Comparison of ENCODE assay signal across 14 cellular contexts in genomic region chr14:95134304-95134933, GRCh38. TPM values are rescaled to one million over a fixed set of nuclear protein-coding genes. Genes with fewer than 3 reads are reported as not detected.
DNase-seq lines count a peak whose midpoint lies in the region; ATAC-seq, FAIRE-seq and TF ChIP-seq lines count a peak whose summit lies in the region.
"Had no signal": no experiment of that assay in that cellular context is flagged by ENCODE, and none has a peak within 500 bp of the region (broad histone marks: within the 10 kb centered on the region; RNA-seq: fewer than 3 reads in every experiment).

No MANE protein-coding gene starts in this region.

- H3K4me3 Mint-ChIP-seq in CD14-positive monocyte: no peak overlapping the region

- FAIRE-seq in frontal cortex (lab: Jason Lieb, UNC): no peak
- FAIRE-seq: kidney, TTC549 had no signal

- peaks cover 8 to 13% (median 12%) of the 10 kb centered on the region in 7 donors for H3K9me3 Mint-ChIP-seq in CD14-positive monocyte

- TF ChIP-seq CTCF in CD14-positive monocyte (IDR thresholded peaks at IDR 0.05) (no peak), cardiac fibroblast (IDR thresholded peaks at IDR 0.05; ENCODE audit: low read depth, low read length) (no peak), prostate gland (IDR thresholded peaks at IDR 0.05) (no peak)

- H3K9me3 ChIP-seq in prostate gland: no peaks in the 10 kb centered on the region

- 76% methylated on average over 8 of the region's 8 CpGs for WGBS in prostate gland

- peaks cover 0 to 3% (median 0%) of the 10 kb centered on the region in 3 donors for H3K27me3 Mint-ChIP-seq in CD14-positive monocyte (ENCODE audit: low read depth in 3 of 3)

- no peak for DNase-seq in CD14-positive monocyte (ENCODE audit: low spot score)
- DNase-seq in cardiac fibroblast (ENCODE audit: low read depth in 2 of 2): peak; percentile 27 to 73
- peak; percentile 41 to 64 for DNase-seq in lung microvascular endothelial cell (ENCODE audit: low read depth in 2 of 2)
- DNase-seq in frontal cortex (ENCODE audit: low spot score in 2 of 2): no peak
- no peak for DNase-seq in prostate gland (ENCODE audit: low spot score)
- DNase-seq: foreskin keratinocyte, kidney, NCI-H1105, SHP77 had no signal

- TF ChIP-seq POLR2A in prostate gland (IDR thresholded peaks at IDR 0.05): no peak

- H3K4me3 ChIP-seq in cardiac fibroblast (replicated peaks in 1 of 2; ENCODE audit: low read depth in 2 of 2, low read length in 2 of 2) (no peak overlapping the region), prostate gland (no peak overlapping the region)
- H3K4me3 ChIP-seq: cardiac muscle cell had no signal

- intact Hi-C loops in CD14-positive monocyte (cut with micrococcal nuclease): no loop called here
- intact Hi-C loops in prostate gland (cut with DNase I): no loop called here

- peaks cover 14% of the 10 kb centered on the region for H3K4me1 Mint-ChIP-seq in CD14-positive monocyte

- peaks cover 4% of the 10 kb centered on the region for H3K4me1 ChIP-seq in prostate gland (replicated peaks)
- H3K4me1 ChIP-seq: foreskin keratinocyte had no signal

- peaks cover 36 to 59% of the 10 kb centered on the region in 2 donors for H3K36me3 Mint-ChIP-seq in CD14-positive monocyte

- peak overlapping the region in 4 of 7 donors; percentile 18 to 67 (median 46) for H3K27ac Mint-ChIP-seq in CD14-positive monocyte

- no peaks in the 10 kb centered on the region for H3K27me3 ChIP-seq in prostate gland (replicated peaks; ENCODE audit: insufficient read depth)
- H3K27me3 ChIP-seq: cardiac muscle cell, foreskin keratinocyte had no signal

- peak; percentile 71 for ATAC-seq in GM19463 (IDR thresholded peaks at IDR 0.05; ENCODE audit: unreplicated experiment)
- ATAC-seq in GM18517 (IDR thresholded peaks at IDR 0.05; ENCODE audit: unreplicated experiment): no peak
- no peak for ATAC-seq in HG03139 (IDR thresholded peaks at IDR 0.05; ENCODE audit: unreplicated experiment)
- ATAC-seq: foreskin keratinocyte had no signal

- no peaks in the 10 kb centered on the region for H3K36me3 ChIP-seq in prostate gland

- no peak overlapping the region for H3K27ac ChIP-seq in prostate gland
- H3K27ac ChIP-seq: cardiac muscle cell, foreskin keratinocyte had no signal

RNA-seq across cellular contexts. Expression of gene DICER1, which starts 22.9 kb away (rescaled TPM):
- polyA plus RNA-seq in CD14-positive monocyte: 10 to 100 TPM; 26.5 to 38.4 TPM
- total RNA-seq in lung microvascular endothelial cell (24.6 and 27.6 TPM in 2 replicates), frontal cortex (226 TPM), prostate gland (10 to 100 TPM; 25.4 to 86.3 TPM)

Comparison
In these comparisons a context has a peak if more than half of its experiments do, and no peak if none do; other contexts are left out.
1. DNase-seq: peak in cardiac fibroblast (2 of 2) and lung microvascular endothelial cell (2 of 2); none in CD14-positive monocyte (single experiment), frontal cortex (0 of 2) and prostate gland (single experiment).